17 cellular contexts compared by ENCODE assay signal in genomic region chr5:106415541-106415940, GRCh38.
A peak's percentile ranks its signal among the peaks of the same experiment; 100 is the strongest.
DNase-seq lines count a peak whose midpoint lies in the region; ATAC-seq, FAIRE-seq and TF ChIP-seq lines count a peak whose summit lies in the region.
"Had no signal": no experiment of that assay in that cellular context is flagged by ENCODE, and none has a peak within 500 bp of the region (broad histone marks: within the 10 kb centered on the region; RNA-seq: fewer than 3 reads in every experiment).

No MANE protein-coding gene starts in this region.

- peak; percentile 91 for ATAC-seq in foreskin keratinocyte
- no peak for ATAC-seq in GM18520 (IDR thresholded peaks at IDR 0.05; ENCODE audit: unreplicated experiment)
- ATAC-seq: lower lobe of right lung, Panc1 had no signal

- no peaks in the 10 kb centered on the region for H3K9me3 ChIP-seq in adipocyte (ENCODE audit: control insufficient read depth, low read length)
- H3K9me3 ChIP-seq: lower lobe of right lung had no signal

- TF ChIP-seq CTCF in foreskin keratinocyte (conservative IDR thresholded peaks at IDR 0.05), result no peak

- no peak overlapping the region for H3K4me3 ChIP-seq in adipocyte (ENCODE audit: low read length)
- H3K4me3 ChIP-seq: cardiac muscle cell, lower lobe of right lung, skin epidermis had no signal

- no peak for DNase-seq in H54 (ENCODE audit: insufficient read length, low spot score)
- DNase-seq in adipocyte (ENCODE audit: low read depth), result peak; percentile 84
- DNase-seq in foreskin keratinocyte, result peak; percentile 58 to 78
- DNase-seq in smooth muscle cell of the brain vasculature (ENCODE audit: low read depth, low spot score), result peak; percentile 36
- DNase-seq in SKM-1 (lab: John Stamatoyannopoulos, UW; ENCODE audit: unreplicated experiment), result no peak
- no peak for DNase-seq in activated CD4-positive, CD25-positive, alpha-beta regulatory T cell (lab: John Stamatoyannopoulos, UW)
- DNase-seq: activated CD4-positive, alpha-beta T cell treated with anti-CD3 and anti-CD28 coated beads, Interleukin-2, amount 50 U/mL, for 48 hours; activated gamma-delta T cell treated with Interleukin-2 at 50 U/mL for 16 hours; lower lobe of right lung; NCI-H1092 treated with DMSO at 0.1 percent for 48 hours; NCI-H345; T1000 had no signal

- H3K36me3 ChIP-seq in adipocyte (ENCODE audit: control insufficient read depth, insufficient read depth, low read length, severe bottlenecking), result no peaks in the 10 kb centered on the region
- H3K36me3 ChIP-seq: cardiac muscle cell, lower lobe of right lung had no signal

- no peaks in the 10 kb centered on the region for H3K27me3 ChIP-seq in adipocyte (replicated peaks; ENCODE audit: control insufficient read depth, insufficient read depth, low read length)
- H3K27me3 ChIP-seq in foreskin keratinocyte, result no peaks in the 10 kb centered on the region
- H3K27me3 ChIP-seq: cardiac muscle cell had no signal

- peak; percentile 50 for FAIRE-seq in H54 (lab: Jason Lieb, UNC)
- FAIRE-seq: endometrium had no signal

- H3K27ac ChIP-seq in foreskin keratinocyte, result no peak overlapping the region
- H3K27ac ChIP-seq: cardiac muscle cell, lower lobe of right lung, skin epidermis had no signal

- no peak for TF ChIP-seq POLR2A in H54 (IDR thresholded peaks at IDR 0.05; ENCODE audit: low read depth, low read length)

- H3K4me1 ChIP-seq in adipocyte (ENCODE audit: control insufficient read depth, insufficient read depth, low read length), result no peaks in the 10 kb centered on the region
- peaks cover 6% of the 10 kb centered on the region for H3K4me1 ChIP-seq in foreskin keratinocyte
- H3K4me1 ChIP-seq: lower lobe of right lung had no signal

- no peak overlapping the region for H3K9ac ChIP-seq in adipocyte (ENCODE audit: low read length)

Comparison
In these comparisons a context has a peak if more than half of its experiments do, and no peak if none do; other contexts are left out.
1. DNase-seq: peak in adipocyte (single experiment), foreskin keratinocyte (2 of 2) and smooth muscle cell of the brain vasculature (single experiment); none in H54 (single experiment), SKM-1 (single experiment) and activated CD4-positive, CD25-positive, alpha-beta regulatory T cell (0 of 4).